23 cellular contexts compared by ENCODE assay signal in the genomic region with DNA sequence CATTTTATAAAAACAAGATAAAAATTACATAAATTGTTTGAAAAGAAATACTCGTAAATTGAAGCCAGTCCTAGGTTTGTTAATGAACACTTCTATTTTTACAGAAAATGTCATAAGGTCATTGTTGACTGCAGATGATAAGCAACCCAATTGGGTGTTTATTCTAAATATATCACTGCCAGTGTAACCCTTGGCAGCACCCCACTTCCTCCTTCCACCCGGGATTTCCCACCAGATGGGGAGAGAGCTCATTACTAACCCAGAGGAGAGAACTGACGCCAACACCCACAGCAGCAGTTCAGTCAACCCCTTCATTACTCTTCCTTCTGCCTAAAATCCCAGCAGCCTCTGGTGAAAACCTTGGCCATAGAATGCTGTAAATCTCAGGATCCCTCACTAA.
DNase-seq lines count a peak whose midpoint lies in the region; ATAC-seq and TF ChIP-seq lines count a peak whose summit lies in the region.
"Had no signal": no experiment of that assay in that cellular context is flagged by ENCODE, and none has a peak within 500 bp of the region (broad histone marks: within the 10 kb centered on the region; RNA-seq: fewer than 3 reads in every experiment).

No MANE protein-coding gene starts in this region.

- no peaks in the 10 kb centered on the region for H3K36me3 ChIP-seq in A673 (ENCODE audit: insufficient read depth, low read length, poor library complexity, severe bottlenecking)
- H3K36me3 ChIP-seq: adrenal gland, breast epithelium, left ventricle myocardium inferior had no signal

- no TSS peak for BruUV-seq in A673 (replicated peaks; lab: Mats Ljungman, UMichigan)

- intact Hi-C loops in A673 (cut with micrococcal nuclease; ENCODE audit: unreplicated experiment) (no loop called here), left ventricle myocardium superior (cut with micrococcal nuclease) (no loop called here), cardiac septum (cut with DNase I) (no loop called here)

- ATAC-seq in GM18867 (IDR thresholded peaks at IDR 0.05; ENCODE audit: unreplicated experiment) (peak; percentile 51), GM21619 (IDR thresholded peaks at IDR 0.05; ENCODE audit: unreplicated experiment) (peak; percentile 56), HG03521 (IDR thresholded peaks at IDR 0.05; ENCODE audit: unreplicated experiment) (peak; percentile 44), left ventricle myocardium superior (no peak)
- ATAC-seq: mucosa of descending colon had no signal

- POLR2A ChIA-PET in A673 (lab: Charles Lee; ENCODE audit: low non-redundant PET), result no interaction called here

- H3K27me3 ChIP-seq in A673 (replicated peaks; ENCODE audit: insufficient read depth, low read depth, low read length, poor library complexity), result no peaks in the 10 kb centered on the region
- H3K27me3 ChIP-seq: adrenal gland, breast epithelium had no signal

- peaks cover 53% of the 10 kb centered on the region for H3K4me1 ChIP-seq in A673 (ENCODE audit: insufficient read depth, low read length, poor library complexity, severe bottlenecking)
- H3K4me1 ChIP-seq: adrenal gland, breast epithelium, left ventricle myocardium inferior had no signal

- no peak for TF ChIP-seq CTCF in A673 (conservative IDR thresholded peaks at IDR 0.05; ENCODE audit: low read depth, low read length)

- H3K27ac ChIP-seq in A673 (ENCODE audit: low read depth, low read length, poor library complexity, severe bottlenecking), result peak overlapping the region; percentile 3
- H3K27ac ChIP-seq: adrenal gland, breast epithelium, left ventricle myocardium inferior had no signal

- DNase-seq in A673 (ENCODE audit: low spot score) (no peak), NCI-H128 (lab: John Stamatoyannopoulos, UW; ENCODE audit: unreplicated experiment) (no peak), NCI-H1105 treated with DMSO at 0.1 percent for 48 hours (lab: John Stamatoyannopoulos, UW) (no peak), left ventricle myocardium superior (no peak), cardiac septum (ENCODE audit: low spot score) (no peak)
- DNase-seq: activated gamma-delta T cell treated with Interleukin-2 at 50 U/mL for 16 hours; C1 segment of cervical spinal cord; cortex of kidney; H7; head of caudate nucleus; left ventricle myocardium inferior; mucosa of descending colon; NCI-H1436 treated with DMSO at 0.1 percent for 48 hours; NCI-H748 treated with DMSO at 0.1 percent for 48 hours; SIG-M5; small intestine; stimulated activated CD4-positive, alpha-beta T cell treated with anti-CD3 and anti-CD28 coated beads, Interleukin-2, amount 100 ng/mL, for 48 hours; stimulated activated naive CD4-positive, alpha-beta T cell treated with Interleukin-2 at 50 U/mL for 16 hours had no signal

- no peaks in the 10 kb centered on the region for H3K9me3 ChIP-seq in A673 (ENCODE audit: low read depth, low read length, poor library complexity, severe bottlenecking)
- H3K9me3 ChIP-seq: adrenal gland, breast epithelium, left ventricle myocardium inferior, mucosa of descending colon had no signal

- H3K4me3 ChIP-seq in A673 (ENCODE audit: low read depth, low read length, poor library complexity, severe bottlenecking), result no peak overlapping the region
- H3K4me3 ChIP-seq: adrenal gland, breast epithelium, left ventricle myocardium inferior, mucosa of descending colon had no signal

- CTCF ChIA-PET in A673 (lab: Charles Lee), result no interaction called here
